11 cellular contexts compared by ENCODE assay signal in the genomic region with DNA sequence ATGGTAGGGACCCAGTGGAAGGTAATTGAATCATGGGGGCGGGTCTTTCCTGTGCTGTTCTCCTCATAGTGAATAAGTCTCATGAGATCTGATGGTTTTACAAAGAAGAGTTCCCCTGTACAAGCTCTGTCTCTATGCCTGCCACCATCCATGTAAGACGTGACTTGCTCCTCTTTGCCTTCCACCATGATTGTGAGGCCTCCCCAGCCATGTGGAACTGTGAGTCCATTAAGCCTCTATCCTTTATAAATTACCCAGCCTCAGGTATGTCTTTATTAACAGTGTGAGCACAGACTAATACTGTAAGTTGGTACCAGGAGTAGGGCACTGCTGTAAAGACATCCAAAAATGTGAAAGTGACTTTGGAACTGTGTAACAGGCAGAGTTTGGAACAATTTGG. TPM values are rescaled to one million over a fixed set of nuclear protein-coding genes. Genes with fewer than 3 reads are reported as not detected.
"Had no signal": no experiment of that assay in that cellular context is flagged by ENCODE, and none has a peak within 500 bp of the region (broad histone marks: within the 10 kb centered on the region; RNA-seq: fewer than 3 reads in every experiment).

No MANE protein-coding gene starts in this region.

RNA-seq across cellular contexts. Expression of gene OR9K2, which starts 45.6 kb away (rescaled TPM):
- total RNA-seq: OCI-LY7, PC-3, PC-9, Peyer's patch, Right ventricle myocardium inferior, Right ventricle myocardium superior, RPMI7951, SJCRH30, SJSA1, SK-MEL-5 had no signal
- polyA plus RNA-seq: SK-N-SH had no signal

RNA-seq across cellular contexts. Expression of gene OR10A7, which starts 49.0 kb away (rescaled TPM):
- total RNA-seq: OCI-LY7, PC-3, PC-9, Peyer's patch, Right ventricle myocardium inferior, Right ventricle myocardium superior, RPMI7951, SJCRH30, SJSA1, SK-MEL-5 had no signal
- polyA plus RNA-seq: SK-N-SH had no signal
